ENCODE assay signal across 8 cellular contexts in the genomic region with DNA sequence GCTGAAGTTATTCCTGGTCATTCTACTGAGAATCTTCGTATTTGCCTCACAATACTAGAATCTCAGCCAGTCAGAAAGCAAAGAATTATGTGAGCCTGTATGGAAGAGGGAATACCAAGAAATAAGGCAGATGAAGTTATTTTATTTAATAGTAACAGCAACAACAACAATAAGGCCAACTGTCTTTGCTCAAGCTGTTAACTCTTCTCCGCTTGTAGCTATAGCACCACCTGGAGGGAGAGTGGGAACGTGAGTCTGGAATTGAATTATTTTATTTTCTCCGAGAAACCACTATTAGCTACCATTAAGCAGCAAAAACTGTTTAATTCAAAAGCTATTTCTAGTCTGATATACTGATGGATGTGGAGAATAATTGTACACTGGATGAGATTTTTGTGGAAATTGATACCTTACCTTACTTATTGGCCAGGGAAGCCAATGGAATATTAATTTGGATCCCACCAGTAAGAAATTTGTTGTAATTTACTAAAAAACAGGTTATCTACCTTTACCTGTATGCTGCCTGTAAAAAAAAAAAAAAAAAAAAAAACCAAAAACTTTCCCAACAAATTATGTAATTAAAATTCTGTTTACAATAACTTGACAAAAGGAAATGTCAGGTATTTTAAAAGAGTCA. TPM values are rescaled to one million over a fixed set of nuclear protein-coding genes. Genes with fewer than 3 reads are reported as not detected.
A peak's percentile ranks its signal among the peaks of the same experiment; 100 is the strongest.
DNase-seq lines count a peak whose midpoint lies in the region; ATAC-seq, FAIRE-seq and TF ChIP-seq lines count a peak whose summit lies in the region.

No MANE protein-coding gene starts in this region.

- TF ChIP-seq CTCF in AG10803 (conservative IDR thresholded peaks at IDR 0.05; ENCODE audit: low read length) (peak; percentile 88), GM12865 (IDR thresholded peaks at IDR 0.05; ENCODE audit: insufficient read depth, low read depth, low read length, missing control alignments) (peak; percentile 45), astrocyte (IDR thresholded peaks at IDR 0.05; ENCODE audit: insufficient read depth, low read depth, low read length) (peak; percentile 82), smooth muscle cell (IDR thresholded peaks at IDR 0.05; ENCODE audit: borderline replicate concordance, insufficient read depth, poor library complexity, severe bottlenecking) (peak; percentile 79)

- H3K4me2 ChIP-seq in astrocyte (ENCODE audit: low read length) (no peak overlapping the region), smooth muscle cell (no peak overlapping the region)

- H3K27me3 Mint-ChIP-seq in astrocyte (ENCODE audit: low read depth, unreplicated experiment): no peaks in the 10 kb centered on the region

- no peak for FAIRE-seq in astrocyte (lab: Jason Lieb, UNC)

- no peaks in the 10 kb centered on the region for H3K9me3 Mint-ChIP-seq in astrocyte (ENCODE audit: unreplicated experiment)

- no peak overlapping the region for H3K4me3 ChIP-seq in AG10803 (ENCODE audit: low read length)
- H3K4me3 ChIP-seq in GM12865 (ENCODE audit: low read depth, low read length): no peak overlapping the region
- H3K4me3 ChIP-seq in astrocyte (ENCODE audit: insufficient read depth, low read depth, low read length): no peak overlapping the region
- H3K4me3 ChIP-seq in smooth muscle cell: no peak overlapping the region

- no peak overlapping the region for H2AFZ ChIP-seq in astrocyte (ENCODE audit: low read depth, low read length)
- no peak overlapping the region for H2AFZ ChIP-seq in smooth muscle cell (ENCODE audit: low read depth)

- ATAC-seq in HG03175 (IDR thresholded peaks at IDR 0.05; ENCODE audit: unreplicated experiment): no peak

- H3K27me3 ChIP-seq in astrocyte (ENCODE audit: insufficient read depth, low read length) (no peaks in the 10 kb centered on the region), smooth muscle cell (ENCODE audit: low read depth) (no peaks in the 10 kb centered on the region)

- H3K79me2 ChIP-seq in astrocyte (ENCODE audit: insufficient read depth, low read length) (peaks cover 3% of the 10 kb centered on the region), smooth muscle cell (ENCODE audit: low read depth) (no peaks in the 10 kb centered on the region)

- H3K4me1 ChIP-seq in astrocyte (ENCODE audit: insufficient read depth, low read length): no peaks in the 10 kb centered on the region
- no peaks in the 10 kb centered on the region for H3K4me1 ChIP-seq in smooth muscle cell (ENCODE audit: low read depth)

- no peak overlapping the region for H3K9ac ChIP-seq in astrocyte (ENCODE audit: low read length)
- H3K9ac ChIP-seq in smooth muscle cell (ENCODE audit: low read depth): no peak overlapping the region

- 54% methylated on average over 4 of the region's 4 CpGs for WGBS in smooth muscle cell (ENCODE audit: low lambda C conversion rate)

- H3K36me3 ChIP-seq in astrocyte (ENCODE audit: insufficient read depth, low read length) (no peaks in the 10 kb centered on the region), smooth muscle cell (ENCODE audit: low read depth) (no peaks in the 10 kb centered on the region)

- H3K27ac Mint-ChIP-seq in astrocyte (ENCODE audit: unreplicated experiment): no peak overlapping the region

- H3K27ac ChIP-seq in astrocyte (ENCODE audit: low read depth, low read length): no peak overlapping the region
- H3K27ac ChIP-seq in smooth muscle cell (ENCODE audit: low read depth): no peak overlapping the region

- H3K36me3 Mint-ChIP-seq in astrocyte (ENCODE audit: low read depth, unreplicated experiment): peaks cover 2% of the 10 kb centered on the region

- no peaks in the 10 kb centered on the region for H3K4me1 Mint-ChIP-seq in astrocyte (ENCODE audit: low read depth, unreplicated experiment)

- no peak overlapping the region for H3K4me3 Mint-ChIP-seq in astrocyte (ENCODE audit: unreplicated experiment)

- H4K20me1 ChIP-seq in astrocyte (ENCODE audit: insufficient read depth, low read length) (peaks cover 16% of the 10 kb centered on the region), smooth muscle cell (ENCODE audit: low read depth) (peaks cover 18% of the 10 kb centered on the region)

- DNase-seq in AG10803 (ENCODE audit: low read depth) (peak; percentile 71), GM12865 (ENCODE audit: low read depth) (peak; percentile 52), NCI-H2227 (lab: John Stamatoyannopoulos, UW; ENCODE audit: unreplicated experiment) (peak; percentile 60), astrocyte (ENCODE audit: low read depth) (peak; percentile 40), hepatic stellate cell (ENCODE audit: low spot score) (peak; percentile 16), smooth muscle cell (lab: John Stamatoyannopoulos, UW; ENCODE audit: unreplicated experiment) (no peak), NOMO-1 treated with DMSO at 0.1 percent for 48 hours (lab: John Stamatoyannopoulos, UW; ENCODE audit: unreplicated experiment) (no peak)

- H3K9me3 ChIP-seq in astrocyte (ENCODE audit: insufficient read depth, low read depth, low read length) (no peaks in the 10 kb centered on the region), smooth muscle cell (replicated peaks; ENCODE audit: low read depth) (no peaks in the 10 kb centered on the region)

- no peaks in the 10 kb centered on the region for H3F3A ChIP-seq in smooth muscle cell (ENCODE audit: low read depth)

RNA-seq across cellular contexts. Expression of a gene that starts 50.1 kb away (rescaled TPM):
- total RNA-seq in astrocyte: 0.26 and 0.91 TPM in 2 replicates
- 1.3 and 2.2 TPM in 2 replicates for total RNA-seq in smooth muscle cell
- polyA plus RNA-seq in smooth muscle cell: 2.6 and 3.2 TPM in 2 replicates

Comparison
In these comparisons a context has a peak if more than half of its experiments do, and no peak if none do; other contexts are left out.
1. DNase-seq: peak in AG10803 (single experiment), GM12865 (single experiment), NCI-H2227 (single experiment), astrocyte (single experiment) and hepatic stellate cell (single experiment); none in smooth muscle cell (single experiment) and NOMO-1 treated with DMSO at 0.1 percent for 48 hours (single experiment).
2. Peak in every context shown above with its lines, with median percentiles within 50 percentile points of each other: CTCF ChIP-seq.